8 cellular contexts compared by ENCODE assay signal in genomic region chr4:110287130-110287529, GRCh38.
DNase-seq lines count a peak whose midpoint lies in the region; ATAC-seq, FAIRE-seq and TF ChIP-seq lines count a peak whose summit lies in the region.
"Had no signal": no experiment of that assay in that cellular context is flagged by ENCODE, and none has a peak within 500 bp of the region (broad histone marks: within the 10 kb centered on the region; RNA-seq: fewer than 3 reads in every experiment).

No MANE protein-coding gene starts in this region.

- no peaks in the 10 kb centered on the region for H3K9me3 ChIP-seq in MG63

- ATAC-seq in GM18861 (IDR thresholded peaks at IDR 0.05; ENCODE audit: unreplicated experiment), result peak; percentile 100

- TF ChIP-seq CTCF in fibroblast of mammary gland (conservative IDR thresholded peaks at IDR 0.05; ENCODE audit: control insufficient read depth, insufficient read depth, low read depth, low read length), result no peak

- H3K27me3 ChIP-seq in MG63, result no peaks in the 10 kb centered on the region

- DNase-seq in H54 (ENCODE audit: insufficient read length, low spot score) (peak; percentile 24), MG63 (peak; percentile 77), fibroblast of mammary gland (ENCODE audit: low read depth) (peak; percentile 87), NCI-H526 (lab: John Stamatoyannopoulos, UW) (no peak), germinal center (ENCODE audit: low spot score) (no peak), NCI-H1417 treated with DMSO at 0.1 percent for 48 hours (lab: John Stamatoyannopoulos, UW) (no peak)

- TF ChIP-seq POLR2A in H54 (IDR thresholded peaks at IDR 0.05; ENCODE audit: low read depth, low read length), result no peak

- peak; percentile 84 for FAIRE-seq in H54 (lab: Jason Lieb, UNC)
- FAIRE-seq: TTC549 had no signal

- no peaks in the 10 kb centered on the region for H3K36me3 ChIP-seq in MG63

- H3K4me3 ChIP-seq in MG63 (no peak overlapping the region), fibroblast of mammary gland (ENCODE audit: control insufficient read depth, low read depth, low read length) (no peak overlapping the region)

Comparison
In these comparisons a context has a peak if more than half of its experiments do, and no peak if none do; other contexts are left out.
1. DNase-seq: peak in H54 (single experiment), MG63 (single experiment) and fibroblast of mammary gland (single experiment); none in NCI-H526 (0 of 2), germinal center (single experiment) and NCI-H1417 treated with DMSO at 0.1 percent for 48 hours (single experiment).